1 cellular context compared by ENCODE assay signal in genomic region chr6:84137051-84137375, GRCh38.
TF ChIP-seq lines count a peak whose summit lies in the region.

No MANE protein-coding gene starts in this region.

TF ChIP-seq in H1, 55 proteins besides CTCF, POLR2A, EP300 and RAD21 (continued from another document):
- no peak for TF ChIP-seq BRCA1 (IDR thresholded peaks at IDR 0.05; ENCODE audit: low read depth, low read length)
- TF ChIP-seq SIX5 (IDR thresholded peaks at IDR 0.05; ENCODE audit: low read depth, low read length): no peak
- no peak for TF ChIP-seq EZH2 (IDR thresholded peaks at IDR 0.05; ENCODE audit: low read depth, low read length, severe bottlenecking)
- no peak for TF ChIP-seq SIN3A (conservative IDR thresholded peaks at IDR 0.05 in 1 of 2, IDR thresholded peaks at IDR 0.05 in 1 of 2; ENCODE audit: low read depth in 1 of 2, low read length in 2 of 2)
- no peak for TF ChIP-seq POLR2AphosphoS5 (IDR thresholded peaks at IDR 0.05; ENCODE audit: low read depth, low read length)
- no peak for TF ChIP-seq NRF1 (IDR thresholded peaks at IDR 0.05; ENCODE audit: low read depth, low read length)
